16 cellular contexts compared by ENCODE assay signal in genomic region chr7:64869121-64869725, GRCh38. TPM values are rescaled to one million over a fixed set of nuclear protein-coding genes. Genes with fewer than 3 reads are reported as not detected.
DNase-seq lines count a peak whose midpoint lies in the region; ATAC-seq, FAIRE-seq and TF ChIP-seq lines count a peak whose summit lies in the region.
"Had no signal": no experiment of that assay in that cellular context is flagged by ENCODE, and none has a peak within 500 bp of the region (broad histone marks: within the 10 kb centered on the region; RNA-seq: fewer than 3 reads in every experiment).

No MANE protein-coding gene starts in this region.

- CTCF ChIA-PET in SK-N-SH (lab: Yijun Ruan, JAX), result no interaction called here

- H2AFZ ChIP-seq in SK-N-SH (ENCODE audit: low read depth), result no peak overlapping the region

- ATAC-seq in SK-N-SH treated with all-trans-retinoic acid at 6 μM for 48 hours (no peak), lung (ENCODE audit: insufficient read depth, low FRiP score) (no peak), HG03520 (IDR thresholded peaks at IDR 0.05; ENCODE audit: unreplicated experiment) (no peak)

- no peaks in the 10 kb centered on the region for H3K9me3 ChIP-seq in SK-N-SH
- peaks cover 0 to 17% of the 10 kb centered on the region in 2 donors for H3K9me3 ChIP-seq in lung (ENCODE audit: control insufficient read depth in 2 of 2, insufficient read depth in 1 of 2, low read length in 1 of 2)

- no peaks in the 10 kb centered on the region for H3K79me2 ChIP-seq in SK-N-SH (ENCODE audit: insufficient read depth)

- no peaks in the 10 kb centered on the region for H3K9me2 ChIP-seq in SK-N-SH

- no peak overlapping the region for H3K4me3 ChIP-seq in SK-N-SH (ENCODE audit: low read depth in 2 of 2, low read length in 1 of 2)
- H3K4me3 ChIP-seq in lung, result no peak overlapping the region

- no peak overlapping the region for H3K9ac ChIP-seq in SK-N-SH

- H3K4me1 ChIP-seq in SK-N-SH (ENCODE audit: control insufficient read depth in 1 of 2, insufficient read depth in 2 of 2, low read depth in 1 of 2, low read length in 1 of 2) (no peaks in the 10 kb centered on the region), lung (ENCODE audit: control insufficient read depth in 2 of 2, insufficient read depth in 2 of 2, low read length in 2 of 2) (no peaks in the 10 kb centered on the region)
- H3K4me1 ChIP-seq: Caco-2 had no signal

- H3K36me3 ChIP-seq in SK-N-SH (replicated peaks in 1 of 2; ENCODE audit: control insufficient read depth in 1 of 2, insufficient read depth in 2 of 2, low read length in 1 of 2) (no peaks in the 10 kb centered on the region), lung (ENCODE audit: control insufficient read depth in 2 of 2, insufficient read depth in 2 of 2, low read length in 2 of 2) (no peaks in the 10 kb centered on the region)

- FAIRE-seq in D721Med (lab: Jason Lieb, UNC) (no peak), GM19239 (lab: Jason Lieb, UNC) (no peak)
- FAIRE-seq: A204.1, H54 had no signal

- no peak overlapping the region for H3K4me2 ChIP-seq in SK-N-SH

- no peaks in the 10 kb centered on the region for H3F3A ChIP-seq in SK-N-SH (replicated peaks; ENCODE audit: insufficient read depth)

- DNase-seq in SK-N-SH, result peak; percentile 28
- DNase-seq in D721Med (ENCODE audit: insufficient read length, low spot score), result peak; percentile 7
- peak; percentile 28 for DNase-seq in SK-MEL-5 (ENCODE audit: low read depth, low spot score)
- peak; percentile 21 for DNase-seq in lung (ENCODE audit: low spot score)
- no peak for DNase-seq in kidney glomerular epithelial cell (lab: John Stamatoyannopoulos, UW)
- no peak for DNase-seq in GM19239 (ENCODE audit: insufficient read length, low spot score)
- DNase-seq: DMS79 treated with DMSO at 0.1 percent for 48 hours, GF-D8, NCI-H1417, NCI-H2029, NCI-H524 treated with DMSO at 0.1 percent for 48 hours had no signal

- TF ChIP-seq RAD21 in SK-N-SH (IDR thresholded peaks at IDR 0.05; ENCODE audit: low read length), result no peak

- in situ Hi-C loops in SK-MEL-5 (cut with HindIII; ENCODE audit: low pct_unique_long_range_greater_than_20kb, low sequenced_read_pairs), result no loop called here

- no peaks in the 10 kb centered on the region for H4K20me1 ChIP-seq in SK-N-SH (ENCODE audit: insufficient read depth)

- POLR2A ChIA-PET in SK-N-SH (lab: Yijun Ruan, JAX), result no interaction called here

- H3K27me3 ChIP-seq in SK-N-SH (ENCODE audit: insufficient read depth) (no peaks in the 10 kb centered on the region; the same call in 1 of the 2 replicates), lung (ENCODE audit: control insufficient read depth, insufficient read depth) (no peaks in the 10 kb centered on the region)

- TF ChIP-seq EP300 in SK-N-SH (IDR thresholded peaks at IDR 0.05; ENCODE audit: borderline replicate concordance in 1 of 2, low read depth in 1 of 2, low read length in 1 of 2), result no peak

- TF ChIP-seq CTCF in SK-N-SH (IDR thresholded peaks at IDR 0.05) (no peak), D721Med (IDR thresholded peaks at IDR 0.05; ENCODE audit: insufficient read depth, missing control alignments) (no peak), lung (IDR thresholded peaks at IDR 0.05; ENCODE audit: control extremely low read depth, extremely low read depth) (no peak)

- H3K27ac ChIP-seq in SK-N-SH (ENCODE audit: low read depth in 2 of 2, low read length in 1 of 2), result no peak overlapping the region
- H3K27ac ChIP-seq in lung (ENCODE audit: low read depth in 1 of 2, low read length in 1 of 2), result no peak overlapping the region

- 12% methylated on average over 8 of the region's 8 CpGs for WGBS in SK-N-SH (ENCODE audit: low lambda C conversion rate)
- WGBS in lung, 2 donors, result 72 to 77% methylated on average over 8 of the region's 8 CpGs

TF ChIP-seq in SK-N-SH, 30 proteins besides CTCF, POLR2A, EP300 and RAD21:
- TF ChIP-seq SIN3A (IDR thresholded peaks at IDR 0.05; ENCODE audit: borderline replicate concordance, low read depth, low read length), result no peak
- no peak for TF ChIP-seq EZH2phosphoT487 (IDR thresholded peaks at IDR 0.05; ENCODE audit: borderline replicate concordance, low read depth)
- no peak for TF ChIP-seq FOXJ3 (CRISPR knock-in tag; IDR thresholded peaks at IDR 0.05)
- TF ChIP-seq TCF12 (IDR thresholded peaks at IDR 0.05), result no peak
- no peak for TF ChIP-seq ZBTB33 (IDR thresholded peaks at IDR 0.05; ENCODE audit: borderline replicate concordance, low read depth)
- no peak for TF ChIP-seq GATA2 (CRISPR knock-in tag; IDR thresholded peaks at IDR 0.05)
- no peak for TF ChIP-seq USF2 (IDR thresholded peaks at IDR 0.05; ENCODE audit: borderline replicate concordance, low read depth, low read length)

TF ChIP-seq in SK-N-SH treated with all-trans-retinoic acid at 6 μM for 48 hours, 23 proteins besides CTCF, POLR2A, EP300 and RAD21 (continues in another document):
- TF ChIP-seq CSDC2 (CRISPR knock-in tag; IDR thresholded peaks at IDR 0.05) (no peak), ZFP30 (CRISPR knock-in tag; IDR thresholded peaks at IDR 0.05) (no peak), ZNF565 (CRISPR knock-in tag; conservative IDR thresholded peaks at IDR 0.05; ENCODE audit: low read depth) (no peak), ZNF70 (CRISPR knock-in tag; IDR thresholded peaks at IDR 0.05) (no peak), PPARA (CRISPR knock-in tag; IDR thresholded peaks at IDR 0.05; ENCODE audit: borderline replicate concordance) (no peak), GLIS3 (CRISPR knock-in tag; IDR thresholded peaks at IDR 0.05) (no peak), PATZ1 (CRISPR knock-in tag; IDR thresholded peaks at IDR 0.05; ENCODE audit: borderline replicate concordance) (no peak), CSRNP3 (CRISPR knock-in tag; IDR thresholded peaks at IDR 0.05) (no peak), SNAI2 (CRISPR knock-in tag; IDR thresholded peaks at IDR 0.05) (no peak), TSHZ2 (CRISPR knock-in tag; IDR thresholded peaks at IDR 0.05) (no peak)

RNA-seq across cellular contexts. Expression of gene ZNF273, which starts 33.9 kb away (rescaled TPM):
- polyA plus RNA-seq in SK-N-SH (2012; rRNA removed) (2.3 and 3.0 TPM in 2 replicates), lung (1 to 10 TPM; 3.0 to 5.0 TPM)
- 2.8 and 3.1 TPM in 2 replicates for polyA plus RNA-seq in SK-N-SH (2012; cell fraction: cytosol; rRNA removed)
- polyA plus RNA-seq in SK-N-SH (2012; cell fraction: nucleus; rRNA removed), result 1.1 and 2.0 TPM in 2 replicates
- total RNA-seq in SK-MEL-5 (2014; rRNA removed; shearing (Covaris generic)), result 8.1 and 9.0 TPM in 2 replicates
- polyA plus RNA-seq in SK-MEL-5 (2015; cell fraction: cytosol; rRNA removed), result 5.2 and 5.5 TPM in 2 replicates
- polyA plus RNA-seq in SK-MEL-5 (2015; cell fraction: nucleus; rRNA removed), result 5.1 and 6.2 TPM in 2 replicates
- total RNA-seq in lung, result 10 to 100 TPM; 12.4 to 15.7 TPM

Comparison
In these comparisons a context has a peak if more than half of its experiments do, and no peak if none do; other contexts are left out.
1. DNase-seq: peak in SK-N-SH (single experiment), D721Med (single experiment), SK-MEL-5 (single experiment) and lung (single experiment); none in kidney glomerular epithelial cell (single experiment) and GM19239 (single experiment).